ENCODE assay signal across 8 cellular contexts in the genomic region with DNA sequence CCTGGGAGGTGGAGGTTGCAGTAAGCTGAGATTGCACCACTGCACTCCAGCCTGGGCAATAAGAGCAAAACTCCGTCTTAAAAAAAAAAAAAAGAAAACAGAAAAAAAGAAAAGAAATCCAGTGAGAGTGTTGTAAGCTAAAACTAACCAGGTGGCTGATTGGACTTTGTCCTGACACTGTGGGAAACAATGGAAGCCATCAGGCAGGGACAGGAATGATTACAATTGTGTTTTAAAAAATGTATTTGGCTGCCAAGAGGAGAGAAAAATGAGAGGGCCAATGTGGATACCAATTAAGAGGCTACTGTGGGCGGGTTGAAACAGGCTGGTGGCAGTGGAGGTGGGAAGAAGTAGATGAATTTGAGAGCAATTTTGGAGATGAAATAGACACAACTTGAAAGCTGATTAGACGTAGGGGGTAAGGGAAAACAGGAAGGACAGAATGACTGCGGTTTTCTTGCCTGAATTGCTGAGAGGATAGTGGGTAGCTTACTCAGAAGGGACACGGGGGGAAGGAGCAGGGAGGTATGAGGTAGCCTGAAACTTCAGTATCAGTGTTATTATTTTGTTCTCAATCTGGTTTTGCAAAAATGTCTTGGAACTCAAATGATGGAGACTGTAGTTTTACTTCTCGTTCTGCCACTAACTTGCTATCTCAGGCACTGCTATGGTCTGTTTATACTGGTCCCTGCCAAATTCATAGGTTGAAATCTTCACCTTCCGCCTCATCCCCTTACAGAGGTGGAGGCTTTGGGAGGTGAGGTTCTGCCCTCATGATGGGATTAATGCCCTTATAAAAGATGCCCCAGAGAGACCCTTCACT.
DNase-seq lines count a peak whose midpoint lies in the region; ATAC-seq and FAIRE-seq lines count a peak whose summit lies in the region.

No MANE protein-coding gene starts in this region.

- FAIRE-seq in HTR-8/SVneo (lab: Jason Lieb, UNC) = no peak

- H3K4me2 ChIP-seq in BLaER1 treated with 17β-estradiol and CSF1 and Interleukin-3, amounts not matched to agents 10 nM and 100 nM = peak overlapping the region; percentile 66 to 92 (median 78)

- H3K4me3 ChIP-seq in BLaER1 treated with 17β-estradiol and CSF1 and Interleukin-3, amounts not matched to agents 10 nM and 100 nM = peak overlapping the region in 2 of 10 experiments; percentile 6 to 33; a peak in 2 of 20 replicates
- H3K4me3 ChIP-seq in effector memory CD4-positive, alpha-beta T cell (ENCODE audit: insufficient read depth, low read depth, low read length, poor library complexity, severe bottlenecking) = no peak overlapping the region

- peak overlapping the region in 9 of 11 experiments; percentile 13 to 55 (median 49); a peak in 13 of 22 replicates for H3K9ac ChIP-seq in BLaER1 treated with 17β-estradiol and CSF1 and Interleukin-3, amounts not matched to agents 10 nM and 100 nM

- peaks cover 31 to 71% (median 52%) of the 10 kb centered on the region in 10 experiments for H3K4me1 ChIP-seq in BLaER1 treated with 17β-estradiol and CSF1 and Interleukin-3, amounts not matched to agents 10 nM and 100 nM
- H3K4me1 ChIP-seq in effector memory CD4-positive, alpha-beta T cell (ENCODE audit: control insufficient read depth, insufficient read depth, low read length, poor library complexity, severe bottlenecking) = peaks cover 21% of the 10 kb centered on the region

- H3K36me3 ChIP-seq in BLaER1 treated with 17β-estradiol and CSF1 and Interleukin-3, amounts not matched to agents 10 nM and 100 nM = no peaks in the 10 kb centered on the region
- H3K36me3 ChIP-seq in effector memory CD4-positive, alpha-beta T cell (ENCODE audit: control insufficient read depth, insufficient read depth, low read length) = no peaks in the 10 kb centered on the region

- H3K27ac ChIP-seq in BLaER1 treated with 17β-estradiol and CSF1 and Interleukin-3, amounts not matched to agents 10 nM and 100 nM = peak overlapping the region in 10 of 11 experiments; percentile 2 to 76 (median 67); a peak in 17 of 22 replicates
- H3K27ac ChIP-seq in effector memory CD4-positive, alpha-beta T cell (ENCODE audit: insufficient read depth, low read length, poor library complexity, severe bottlenecking) = peak overlapping the region; percentile 52

- H4K20me1 ChIP-seq in BLaER1 treated with 17β-estradiol and CSF1 and Interleukin-3, amounts not matched to agents 10 nM and 100 nM = no peaks in the 10 kb centered on the region

- ATAC-seq in GM21390 (IDR thresholded peaks at IDR 0.05; ENCODE audit: unreplicated experiment) = peak; percentile 52
- ATAC-seq in GM18867 (IDR thresholded peaks at IDR 0.05; ENCODE audit: unreplicated experiment) = no peak

- H3K27me3 ChIP-seq in BLaER1 treated with 17β-estradiol and CSF1 and Interleukin-3, amounts not matched to agents 10 nM and 100 nM = no peaks in the 10 kb centered on the region
- no peaks in the 10 kb centered on the region for H3K27me3 ChIP-seq in effector memory CD4-positive, alpha-beta T cell (replicated peaks; ENCODE audit: control insufficient read depth, insufficient read depth, low read length, poor library complexity, severe bottlenecking)

- peaks cover 3 to 22% (median 4%) of the 10 kb centered on the region in 11 experiments; a peak in 21 of 22 replicates for H3K9me3 ChIP-seq in BLaER1 treated with 17β-estradiol and CSF1 and Interleukin-3, amounts not matched to agents 10 nM and 100 nM (replicated peaks in 1 of 11)
- no peaks in the 10 kb centered on the region for H3K9me3 ChIP-seq in effector memory CD4-positive, alpha-beta T cell (ENCODE audit: control insufficient read depth, low read length)

- DNase-seq in NOMO-1 treated with dmso at 0.1 percent for 144 hours (lab: John Stamatoyannopoulos, UW; ENCODE audit: unreplicated experiment) = peak; percentile 47
- no peak for DNase-seq in effector memory CD4-positive, alpha-beta T cell
- no peak for DNase-seq in HTR-8/SVneo (ENCODE audit: insufficient read length, low spot score)
- DNase-seq in NCI-H748 treated with DMSO at 0.1 percent for 48 hours (lab: John Stamatoyannopoulos, UW) = no peak
- DNase-seq in UCSD-AML1 (lab: John Stamatoyannopoulos, UW; ENCODE audit: unreplicated experiment) = no peak
